Comparison of ENCODE assay signal across 10 cellular contexts in the genomic region with DNA sequence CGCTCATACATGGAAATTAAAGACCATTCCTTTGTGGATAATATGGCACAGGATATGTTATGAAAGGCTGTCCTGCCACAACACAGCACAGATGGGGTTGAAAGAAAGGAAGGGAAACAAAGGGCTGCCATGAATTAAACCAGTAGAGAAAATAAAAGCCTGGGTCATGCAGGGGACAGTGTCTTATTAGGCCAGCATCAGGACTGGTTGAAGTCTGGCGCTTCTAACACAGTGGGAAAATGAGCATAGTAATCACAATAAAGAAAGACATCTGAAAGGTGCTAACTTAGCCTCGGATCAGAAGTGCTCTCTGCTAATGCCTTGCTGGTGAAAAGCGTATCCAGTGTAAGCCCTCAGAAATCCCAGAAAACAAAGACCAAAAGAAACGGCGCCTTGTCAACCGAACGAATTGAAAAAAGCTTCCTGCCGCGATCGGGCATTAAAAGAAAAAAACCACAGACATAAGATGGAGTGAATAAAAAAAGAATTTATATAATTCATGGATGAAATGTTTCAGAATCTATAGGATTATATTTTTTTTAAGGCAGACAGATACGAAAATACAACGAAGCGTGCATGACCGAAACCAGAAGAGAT. TPM values are rescaled to one million over a fixed set of nuclear protein-coding genes. Genes with fewer than 3 reads are reported as not detected.
DNase-seq lines count a peak whose midpoint lies in the region; ATAC-seq and TF ChIP-seq lines count a peak whose summit lies in the region.
"Had no signal": no experiment of that assay in that cellular context is flagged by ENCODE, and none has a peak within 500 bp of the region (broad histone marks: within the 10 kb centered on the region; RNA-seq: fewer than 3 reads in every experiment).

No MANE protein-coding gene starts in this region.

- no peaks in the 10 kb centered on the region for H3K36me3 Mint-ChIP-seq in activated CD4-positive, alpha-beta T cell treated with anti-CD3 and anti-CD28 coated beads, Interleukin-2, amount 10 ng/mL, durations not matched to agents 24 days and 14 days (ENCODE audit: low read depth)
- H3K36me3 Mint-ChIP-seq in endodermal cell (ENCODE audit: low read depth) = no peaks in the 10 kb centered on the region
- H3K36me3 Mint-ChIP-seq in stimulated activated effector memory CD8-positive, alpha-beta T cell treated with anti-CD3 and anti-CD28 coated beads, Interleukin-12 subunit alpha, Interleukin-12 subunit beta, amount 100 ng/mL, for 72 hours = no peaks in the 10 kb centered on the region

- H3K27me3 ChIP-seq in endodermal cell (ENCODE audit: control insufficient read depth, insufficient read depth, low read length, poor library complexity, severe bottlenecking) (no peaks in the 10 kb centered on the region), gastroesophageal sphincter (peaks cover 24% of the 10 kb centered on the region)
- H3K27me3 ChIP-seq: vagina had no signal

- no peak for TF ChIP-seq EP300 in gastroesophageal sphincter (IDR thresholded peaks at IDR 0.05)

- TF ChIP-seq CTCF in endodermal cell (conservative IDR thresholded peaks at IDR 0.05) (no peak), gastroesophageal sphincter (IDR thresholded peaks at IDR 0.05) (no peak)

- no peaks in the 10 kb centered on the region for H3K36me3 ChIP-seq in endodermal cell (ENCODE audit: control insufficient read depth, insufficient read depth, low read length)
- H3K36me3 ChIP-seq in gastroesophageal sphincter = no peaks in the 10 kb centered on the region
- H3K36me3 ChIP-seq: vagina had no signal

- no peak for ATAC-seq in stimulated activated effector memory CD8-positive, alpha-beta T cell treated with anti-CD3 and anti-CD28 coated beads, Interleukin-12 subunit alpha, Interleukin-12 subunit beta, amount 100 ng/mL, for 72 hours
- ATAC-seq in GM21381 (IDR thresholded peaks at IDR 0.05; ENCODE audit: unreplicated experiment) (no peak), GM18861 (IDR thresholded peaks at IDR 0.05; ENCODE audit: unreplicated experiment) (no peak), gastroesophageal sphincter (no peak)

- no peak for DNase-seq in activated CD4-positive, alpha-beta T cell treated with anti-CD3 and anti-CD28 coated beads, Interleukin-2, amount 10 ng/mL, durations not matched to agents 24 days and 14 days
- DNase-seq in activated CD4-positive, alpha-beta T cell treated with anti-CD3 and anti-CD28 coated beads, Interleukin-2, amount 50 U/mL, for 48 hours = no peak
- peak; percentile 23 for DNase-seq in NCI-H774 (lab: John Stamatoyannopoulos, UW)
- DNase-seq in endodermal cell = no peak
- DNase-seq in stimulated activated effector memory CD8-positive, alpha-beta T cell treated with anti-CD3 and anti-CD28 coated beads, Interleukin-12 subunit alpha, Interleukin-12 subunit beta, amount 100 ng/mL, for 72 hours (ENCODE audit: low spot score in 2 of 2) = no peak

- WGBS in endodermal cell (ENCODE audit: insufficient coverage in 1 of 2, insufficient read length in 1 of 2), 2 experiments = 94 to 96% methylated on average over 7 to 15 of the region's 15 CpGs
- WGBS in gastroesophageal sphincter (ENCODE audit: low coverage in 1 of 2), 2 donors = 61 to 66% methylated on average over 15 of the region's 15 CpGs

- H3K27me3 Mint-ChIP-seq in activated CD4-positive, alpha-beta T cell treated with anti-CD3 and anti-CD28 coated beads, Interleukin-2, amount 10 ng/mL, durations not matched to agents 24 days and 14 days = peaks cover 2% of the 10 kb centered on the region
- H3K27me3 Mint-ChIP-seq in endodermal cell (ENCODE audit: insufficient read depth) = no peaks in the 10 kb centered on the region

- intact Hi-C loops in activated CD4-positive, alpha-beta T cell treated with anti-CD3 and anti-CD28 coated beads, Interleukin-2, amount 10 ng/mL, durations not matched to agents 24 days and 14 days (cut with micrococcal nuclease) = no loop called here

- H3K4me3 ChIP-seq in endodermal cell (ENCODE audit: low read length) = no peak overlapping the region
- H3K4me3 ChIP-seq in gastroesophageal sphincter = peak overlapping the region in 1 of 2 donors; percentile 42

- no peaks in the 10 kb centered on the region for H3K9me3 Mint-ChIP-seq in activated CD4-positive, alpha-beta T cell treated with anti-CD3 and anti-CD28 coated beads, Interleukin-2, amount 10 ng/mL, durations not matched to agents 24 days and 14 days
- peaks cover 56% of the 10 kb centered on the region for H3K9me3 Mint-ChIP-seq in endodermal cell
- H3K9me3 Mint-ChIP-seq in stimulated activated effector memory CD8-positive, alpha-beta T cell treated with anti-CD3 and anti-CD28 coated beads, Interleukin-12 subunit alpha, Interleukin-12 subunit beta, amount 100 ng/mL, for 72 hours = peaks cover 9% of the 10 kb centered on the region

- TF ChIP-seq POLR2A in gastroesophageal sphincter (IDR thresholded peaks at IDR 0.05) = no peak

- no peaks in the 10 kb centered on the region for H3K4me1 Mint-ChIP-seq in activated CD4-positive, alpha-beta T cell treated with anti-CD3 and anti-CD28 coated beads, Interleukin-2, amount 10 ng/mL, durations not matched to agents 24 days and 14 days
- H3K4me1 Mint-ChIP-seq in endodermal cell = no peaks in the 10 kb centered on the region
- no peaks in the 10 kb centered on the region for H3K4me1 Mint-ChIP-seq in stimulated activated effector memory CD8-positive, alpha-beta T cell treated with anti-CD3 and anti-CD28 coated beads, Interleukin-12 subunit alpha, Interleukin-12 subunit beta, amount 100 ng/mL, for 72 hours

- peak overlapping the region; percentile 68 for H3K4me3 Mint-ChIP-seq in activated CD4-positive, alpha-beta T cell treated with anti-CD3 and anti-CD28 coated beads, Interleukin-2, amount 10 ng/mL, durations not matched to agents 24 days and 14 days
- H3K4me3 Mint-ChIP-seq in endodermal cell = no peak overlapping the region
- H3K4me3 Mint-ChIP-seq in stimulated activated effector memory CD8-positive, alpha-beta T cell treated with anti-CD3 and anti-CD28 coated beads, Interleukin-12 subunit alpha, Interleukin-12 subunit beta, amount 100 ng/mL, for 72 hours = peak overlapping the region; percentile 59

- H3K27ac ChIP-seq in endodermal cell (ENCODE audit: low read depth, low read length) = peak overlapping the region; percentile 91
- peak overlapping the region in 1 of 4 donors; percentile 64 for H3K27ac ChIP-seq in gastroesophageal sphincter
- H3K27ac ChIP-seq: parathyroid adenoma, vagina had no signal

- no peaks in the 10 kb centered on the region for H3K4me1 ChIP-seq in endodermal cell (ENCODE audit: control insufficient read depth, insufficient read depth, low read length)
- no peaks in the 10 kb centered on the region for H3K4me1 ChIP-seq in gastroesophageal sphincter
- H3K4me1 ChIP-seq: parathyroid adenoma, vagina had no signal

- peak overlapping the region; percentile 12 for H3K27ac Mint-ChIP-seq in activated CD4-positive, alpha-beta T cell treated with anti-CD3 and anti-CD28 coated beads, Interleukin-2, amount 10 ng/mL, durations not matched to agents 24 days and 14 days
- H3K27ac Mint-ChIP-seq in endodermal cell = no peak overlapping the region
- peak overlapping the region; percentile 84 for H3K27ac Mint-ChIP-seq in stimulated activated effector memory CD8-positive, alpha-beta T cell treated with anti-CD3 and anti-CD28 coated beads, Interleukin-12 subunit alpha, Interleukin-12 subunit beta, amount 100 ng/mL, for 72 hours

- H3K9me3 ChIP-seq in endodermal cell (ENCODE audit: control insufficient read depth, low read length) (peaks cover 14% of the 10 kb centered on the region), gastroesophageal sphincter (peaks cover 0 to 12% (median 0%) of the 10 kb centered on the region in 3 donors)
- H3K9me3 ChIP-seq: vagina had no signal

- no peak overlapping the region for H3K9ac ChIP-seq in endodermal cell (ENCODE audit: extremely low read depth, low read length, poor library complexity, severe bottlenecking)
- H3K9ac ChIP-seq: parathyroid adenoma had no signal

RNA-seq across cellular contexts. Expression of a gene that starts 0.6 kb away (rescaled TPM):
- 1.5 and 2.1 TPM in 2 replicates for total RNA-seq in activated CD4-positive, alpha-beta T cell treated with anti-CD3 and anti-CD28 coated beads, Interleukin-2, amount 10 ng/mL, durations not matched to agents 24 days and 14 days
- not detected for total RNA-seq in endodermal cell
- polyA plus RNA-seq in endodermal cell (2013, experiment 1 of 2) = 2.1 TPM
- 0.91 TPM for polyA plus RNA-seq in endodermal cell (2013, experiment 2 of 2)
- under 1 TPM in 2 of 4 donors, not detected in 2; 0.39 to 0.93 TPM for total RNA-seq in gastroesophageal sphincter
- total RNA-seq: vagina had no signal
